In genomic region chr16:1945559-1946391, GRCh38 we compare ENCODE assay signal across 2 cellular contexts.
TF ChIP-seq lines count a peak whose summit lies in the region.

No MANE protein-coding gene starts in this region.

TF ChIP-seq in IMR-90, 13 proteins besides CTCF, POLR2A, EP300 and RAD21:
- TF ChIP-seq MXI1 (IDR thresholded peaks at IDR 0.05; ENCODE audit: borderline replicate concordance, low read depth, low read length) (no peak), MAZ (IDR thresholded peaks at IDR 0.05; ENCODE audit: borderline replicate concordance, low read depth, low read length) (no peak), RCOR1 (IDR thresholded peaks at IDR 0.05; ENCODE audit: insufficient replicate concordance, low read length) (no peak), MAFK (IDR thresholded peaks at IDR 0.05; ENCODE audit: low read depth, low read length) (no peak)

TF ChIP-seq in H1, 55 proteins besides CTCF, POLR2A, EP300 and RAD21:
- TF ChIP-seq CBX5 (IDR thresholded peaks at IDR 0.05; ENCODE audit: low read depth, low read length) (no peak), HDAC6 (IDR thresholded peaks at IDR 0.05; ENCODE audit: low read depth, low read length) (no peak), EGR1 (IDR thresholded peaks at IDR 0.05; ENCODE audit: borderline replicate concordance, low read depth, low read length) (no peak), SIX5 (IDR thresholded peaks at IDR 0.05; ENCODE audit: low read depth, low read length) (no peak), BCL11A (IDR thresholded peaks at IDR 0.05; ENCODE audit: low read depth in 2 of 2, low read length in 2 of 2) (no peak), SUZ12 (IDR thresholded peaks at IDR 0.05; ENCODE audit: low read length) (no peak), CBX8 (IDR thresholded peaks at IDR 0.05; ENCODE audit: borderline replicate concordance, low read depth, low read length) (no peak), BACH1 (IDR thresholded peaks at IDR 0.05; ENCODE audit: low read length) (no peak), GABPA (IDR thresholded peaks at IDR 0.05; ENCODE audit: borderline replicate concordance, insufficient read depth, low read length) (no peak), TEAD4 (IDR thresholded peaks at IDR 0.05; ENCODE audit: low read depth, low read length) (no peak), NRF1 (IDR thresholded peaks at IDR 0.05; ENCODE audit: low read depth, low read length) (no peak), FOSL1 (IDR thresholded peaks at IDR 0.05; ENCODE audit: insufficient read depth, low read depth, low read length) (no peak)
